Comparison of ENCODE assay signal across 7 cellular contexts in the genomic region with DNA sequence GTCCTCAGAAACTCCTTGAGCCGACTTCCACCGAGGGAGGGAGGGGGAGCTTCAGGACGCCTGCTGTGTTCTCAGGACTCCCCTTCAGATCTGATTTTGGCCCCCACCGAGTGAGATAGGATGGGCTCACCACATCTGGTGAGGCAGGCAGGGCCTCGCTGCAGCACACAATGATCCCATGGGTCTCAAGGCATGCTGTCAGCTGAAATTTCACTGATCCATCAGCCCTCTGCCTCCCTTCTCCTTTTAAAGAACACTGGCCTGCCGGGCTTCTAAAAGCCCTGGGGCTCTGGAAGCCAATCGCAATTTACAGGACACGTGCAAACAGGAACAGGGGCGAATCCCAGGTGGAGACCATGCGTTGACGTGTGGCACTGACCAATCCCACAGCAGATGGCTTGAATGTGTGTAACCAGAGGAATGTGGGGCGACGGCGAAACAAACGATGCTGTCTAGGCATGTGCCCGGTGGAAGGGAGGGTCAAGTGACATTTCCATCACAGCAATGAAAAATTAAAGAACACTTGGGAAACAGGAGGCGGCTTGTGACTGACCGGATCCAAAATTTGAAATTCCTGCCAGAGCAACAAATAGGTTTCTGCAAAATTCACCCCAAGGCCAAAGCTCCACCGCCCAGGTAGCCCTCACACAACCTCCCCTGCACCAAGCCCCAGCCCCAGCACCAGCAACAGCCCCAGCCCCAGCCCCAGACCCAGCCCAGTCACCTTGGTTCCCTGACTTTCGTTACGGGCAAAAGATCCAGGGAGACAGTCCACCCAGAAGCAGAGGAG.
A peak's percentile ranks its signal among the peaks of the same experiment; 100 is the strongest.
DNase-seq lines count a peak whose midpoint lies in the region; ATAC-seq and TF ChIP-seq lines count a peak whose summit lies in the region.

No MANE protein-coding gene starts in this region.

- no peaks in the 10 kb centered on the region for H4K20me1 ChIP-seq in GM23248 (ENCODE audit: insufficient read depth)

- H3K27ac ChIP-seq in GM23248 (no peak overlapping the region), sigmoid colon (peak overlapping the region in 2 of 4 donors; percentile 61)

- no peak for TF ChIP-seq CTCF in fibroblast of pulmonary artery (IDR thresholded peaks at IDR 0.05; ENCODE audit: low read length, missing control alignments)
- no peak for TF ChIP-seq CTCF in sigmoid colon (IDR thresholded peaks at IDR 0.05)

- H3K9me3 ChIP-seq in GM23248 (ENCODE audit: low read depth) (no peaks in the 10 kb centered on the region), sigmoid colon (no peaks in the 10 kb centered on the region)

- DNase-seq in GM23248 (peak; percentile 29), RPMI8226 (peak; percentile 48), fibroblast of pulmonary artery (ENCODE audit: low read depth) (peak; percentile 8), sigmoid colon (no peak), left lobe of liver (ENCODE audit: low spot score) (no peak), CD1c-positive myeloid dendritic cell (ENCODE audit: extremely low spot score) (no peak)

- H3K4me2 ChIP-seq in GM23248 (ENCODE audit: unreplicated experiment): peak overlapping the region; percentile 88

- H3K79me2 ChIP-seq in GM23248 (ENCODE audit: insufficient read depth): no peaks in the 10 kb centered on the region

- peaks cover 9% of the 10 kb centered on the region for H3K27me3 ChIP-seq in GM23248 (replicated peaks; ENCODE audit: insufficient read depth)
- H3K27me3 ChIP-seq in sigmoid colon: peaks cover 0 to 6% (median 0%) of the 10 kb centered on the region in 3 donors

- TF ChIP-seq EP300 in sigmoid colon (IDR thresholded peaks at IDR 0.05): no peak

- ATAC-seq in left lobe of liver (no peak), GM19463 (IDR thresholded peaks at IDR 0.05; ENCODE audit: unreplicated experiment) (no peak)

- peak overlapping the region; percentile 69 for H3K9ac ChIP-seq in GM23248

- H3K36me3 ChIP-seq in GM23248 (ENCODE audit: low read depth) (no peaks in the 10 kb centered on the region), sigmoid colon (no peaks in the 10 kb centered on the region)

- no peak for TF ChIP-seq POLR2A in sigmoid colon (IDR thresholded peaks at IDR 0.05)

- intact Hi-C loops in sigmoid colon (cut with DNase I): no loop called here

- in situ Hi-C loops in GM23248 (cut with MboI): loop anchor here (25.0 kb wide), 4 partner anchors 176 to 876 kb away; partner anchors contain the start of genes APMAP, GINS1 and ZNF337

- peak overlapping the region; percentile 78 for H2AFZ ChIP-seq in GM23248

- no peaks in the 10 kb centered on the region for H3K9me2 ChIP-seq in GM23248 (ENCODE audit: insufficient read depth)

- 35 to 37% methylated on average over 21 of the region's 21 CpGs for WGBS in GM23248 (ENCODE audit: low coverage in 1 of 2, low lambda C conversion rate in 2 of 2, missing lambda C conversion rate in 2 of 2), 2 experiments
- 17 to 33% methylated on average over 21 of the region's 21 CpGs for WGBS in sigmoid colon, 2 donors

- no peaks in the 10 kb centered on the region for H3F3A ChIP-seq in GM23248 (ENCODE audit: insufficient read depth)

- H3K4me1 ChIP-seq in GM23248 (ENCODE audit: insufficient read depth) (no peaks in the 10 kb centered on the region), sigmoid colon (peaks cover 0 to 63% (median 57%) of the 10 kb centered on the region in 4 donors)

- H3K4me3 ChIP-seq in GM23248 (peak overlapping the region; percentile 70), fibroblast of pulmonary artery (replicated peaks; ENCODE audit: low read depth, low read length) (peak overlapping the region; percentile 52), sigmoid colon (peak overlapping the region; percentile 22 to 51 (median 44))

Comparison
In these comparisons a context has a peak if more than half of its experiments do, and no peak if none do; other contexts are left out.
1. DNase-seq: peak in GM23248 (single experiment), RPMI8226 (single experiment) and fibroblast of pulmonary artery (single experiment); none in sigmoid colon (single experiment), left lobe of liver (single experiment) and CD1c-positive myeloid dendritic cell (single experiment).
2. Peak in every context shown above with its lines, with median percentiles within 50 percentile points of each other: H3K4me3 ChIP-seq.